Comparison of ENCODE assay signal across 12 cellular contexts in the genomic region with DNA sequence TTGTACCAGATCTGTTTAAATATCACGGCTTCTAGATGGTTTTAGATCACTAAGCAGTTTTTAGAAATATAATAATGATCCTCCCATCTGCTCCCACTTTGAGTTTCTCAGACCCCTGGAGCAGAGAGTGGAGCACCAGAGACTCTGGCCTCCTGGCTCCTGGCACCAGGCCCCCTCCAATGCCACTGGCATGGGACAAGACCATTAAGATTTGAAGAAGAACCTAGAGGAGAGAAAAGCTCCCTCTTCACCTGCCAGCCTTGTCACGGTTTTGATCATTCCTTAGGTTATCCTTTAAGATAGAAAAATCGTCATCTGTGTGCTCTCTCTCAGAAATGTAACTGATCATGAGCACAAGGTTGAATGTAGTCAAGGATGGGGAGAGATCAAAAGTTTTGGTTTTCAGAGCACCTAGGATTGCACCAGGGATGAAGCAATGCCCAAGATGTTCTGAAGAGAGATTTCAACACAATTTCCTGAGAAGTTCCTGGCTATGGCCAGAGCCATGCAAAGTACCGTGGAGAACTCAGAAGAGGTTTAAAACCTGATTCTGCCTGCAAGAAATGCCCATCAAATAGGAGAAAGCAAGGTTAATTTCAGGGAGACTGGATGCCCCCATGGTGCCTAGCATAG. TPM values are rescaled to one million over a fixed set of nuclear protein-coding genes. Genes with fewer than 3 reads are reported as not detected.
DNase-seq lines count a peak whose midpoint lies in the region; ATAC-seq, FAIRE-seq and TF ChIP-seq lines count a peak whose summit lies in the region.
"Had no signal": no experiment of that assay in that cellular context is flagged by ENCODE, and none has a peak within 500 bp of the region (broad histone marks: within the 10 kb centered on the region; RNA-seq: fewer than 3 reads in every experiment).

No MANE protein-coding gene starts in this region.

- no peak overlapping the region for H3K9ac ChIP-seq in BLaER1
- H3K9ac ChIP-seq in mucosa of rectum (ENCODE audit: low read depth in 1 of 2, low read length in 2 of 2) = peak overlapping the region in 1 of 2 donors; percentile 47
- H3K9ac ChIP-seq in smooth muscle cell (ENCODE audit: low read depth) = no peak overlapping the region
- no peak overlapping the region for H3K9ac ChIP-seq in SK-N-SH

- peaks cover 8% of the 10 kb centered on the region for H3K9me3 Mint-ChIP-seq in activated CD4-positive, alpha-beta memory T cell treated with anti-CD3 and anti-CD28 coated beads for 36 hours

- H3K4me3 Mint-ChIP-seq in activated CD4-positive, alpha-beta memory T cell treated with anti-CD3 and anti-CD28 coated beads for 36 hours = peak overlapping the region; percentile 21

- no peak overlapping the region for H3K4me3 ChIP-seq in BLaER1
- no peak overlapping the region for H3K4me3 ChIP-seq in mucosa of rectum (ENCODE audit: low read length in 2 of 2)
- no peak overlapping the region for H3K4me3 ChIP-seq in smooth muscle cell
- H3K4me3 ChIP-seq in SK-N-SH (ENCODE audit: low read depth in 2 of 2, low read length in 1 of 2) = no peak overlapping the region

- TF ChIP-seq CTCF in smooth muscle cell (IDR thresholded peaks at IDR 0.05; ENCODE audit: borderline replicate concordance, insufficient read depth, poor library complexity, severe bottlenecking) (no peak), SK-N-SH (IDR thresholded peaks at IDR 0.05) (no peak)

- no peaks in the 10 kb centered on the region for H3K36me3 ChIP-seq in BLaER1
- no peaks in the 10 kb centered on the region for H3K36me3 ChIP-seq in mucosa of rectum (ENCODE audit: control insufficient read depth in 2 of 2, insufficient read depth in 2 of 2, low read length in 2 of 2)
- no peaks in the 10 kb centered on the region for H3K36me3 ChIP-seq in smooth muscle cell (ENCODE audit: low read depth)
- H3K36me3 ChIP-seq in SK-N-SH (replicated peaks in 1 of 2; ENCODE audit: control insufficient read depth in 1 of 2, insufficient read depth in 2 of 2, low read length in 1 of 2) = no peaks in the 10 kb centered on the region

- H3K9me2 ChIP-seq in SK-N-SH = no peaks in the 10 kb centered on the region

- DNase-seq in GM12892 (ENCODE audit: insufficient read length) = no peak
- DNase-seq in activated CD4-positive, alpha-beta memory T cell treated with anti-CD3 and anti-CD28 coated beads for 36 hours = no peak
- no peak for DNase-seq in smooth muscle cell (lab: John Stamatoyannopoulos, UW; ENCODE audit: unreplicated experiment)
- no peak for DNase-seq in H4 (ENCODE audit: low spot score)
- no peak for DNase-seq in SK-N-SH
- DNase-seq: COR-L47, HCEC 1CT, NCI-H2029 treated with DMSO at 0.1 percent for 48 hours had no signal

- H3K27me3 ChIP-seq in BLaER1 (no peaks in the 10 kb centered on the region), mucosa of rectum (ENCODE audit: control insufficient read depth in 2 of 2, insufficient read depth in 2 of 2, low read length in 2 of 2) (no peaks in the 10 kb centered on the region), smooth muscle cell (ENCODE audit: low read depth) (peaks cover 9% of the 10 kb centered on the region), SK-N-SH (ENCODE audit: insufficient read depth) (no peaks in the 10 kb centered on the region; the same call in 1 of the 2 replicates)

- H3K4me1 ChIP-seq in BLaER1 (peaks cover 68% of the 10 kb centered on the region), mucosa of rectum (ENCODE audit: control insufficient read depth in 2 of 2, insufficient read depth in 2 of 2, low read length in 2 of 2) (peaks cover 11 to 27% of the 10 kb centered on the region in 2 donors), smooth muscle cell (ENCODE audit: low read depth) (no peaks in the 10 kb centered on the region), SK-N-SH (ENCODE audit: control insufficient read depth in 1 of 2, insufficient read depth in 2 of 2, low read depth in 1 of 2, low read length in 1 of 2) (no peaks in the 10 kb centered on the region)

- H3K27ac Mint-ChIP-seq in activated CD4-positive, alpha-beta memory T cell treated with anti-CD3 and anti-CD28 coated beads for 36 hours = peak overlapping the region; percentile 82

- H3K27ac ChIP-seq in BLaER1 (peak overlapping the region; percentile 24; the same call in 1 of the 2 replicates), mucosa of rectum (ENCODE audit: low read depth in 2 of 2, low read length in 2 of 2) (peak overlapping the region; percentile 67 to 87), smooth muscle cell (ENCODE audit: low read depth) (no peak overlapping the region), SK-N-SH (ENCODE audit: low read depth in 2 of 2, low read length in 1 of 2) (no peak overlapping the region)

- H3F3A ChIP-seq in smooth muscle cell (ENCODE audit: low read depth) = no peaks in the 10 kb centered on the region
- H3F3A ChIP-seq in SK-N-SH (replicated peaks; ENCODE audit: insufficient read depth) = no peaks in the 10 kb centered on the region

- H3K4me2 ChIP-seq in BLaER1 (peak overlapping the region; percentile 45), smooth muscle cell (no peak overlapping the region), SK-N-SH (no peak overlapping the region)

- intact Hi-C loops in activated CD4-positive, alpha-beta memory T cell treated with anti-CD3 and anti-CD28 coated beads for 36 hours (cut with micrococcal nuclease) = loop anchor here (10.0 kb wide), 1 partner anchor 236 kb away; no protein-coding TSS in a partner anchor

- TF ChIP-seq EP300 in SK-N-SH (IDR thresholded peaks at IDR 0.05; ENCODE audit: borderline replicate concordance in 1 of 2, low read depth in 1 of 2, low read length in 1 of 2) = no peak

- no peak for TF ChIP-seq POLR2A in GM12892 (IDR thresholded peaks at IDR 0.05; ENCODE audit: low read depth, low read length)

- 86% methylated on average over 4 of the region's 4 CpGs for WGBS in smooth muscle cell (ENCODE audit: low lambda C conversion rate)
- WGBS in SK-N-SH (ENCODE audit: low lambda C conversion rate) = 22% methylated on average over 4 of the region's 4 CpGs

- H3K4me1 Mint-ChIP-seq in activated CD4-positive, alpha-beta memory T cell treated with anti-CD3 and anti-CD28 coated beads for 36 hours (ENCODE audit: low read depth) = peaks cover 91% of the 10 kb centered on the region

- FAIRE-seq in GM12892 (lab: Jason Lieb, UNC) = peak; percentile 61
- FAIRE-seq: endothelial cell of umbilical vein had no signal

- POLR2A ChIA-PET in activated CD4-positive, alpha-beta memory T cell treated with anti-CD3 and anti-CD28 coated beads for 36 hours (lab: Charles Lee) = interaction anchor here (1.0 to 1.7 kb wide), 3 partner anchors 11 to 37 kb away, joined by 3 to 15 read pairs (median 5); a partner anchor contains a TSS
- POLR2A ChIA-PET in SK-N-SH (lab: Yijun Ruan, JAX) = no interaction called here

- H3K9me3 ChIP-seq in BLaER1 = no peaks in the 10 kb centered on the region
- peaks cover 2 to 4% of the 10 kb centered on the region in 2 donors for H3K9me3 ChIP-seq in mucosa of rectum (ENCODE audit: control insufficient read depth in 2 of 2, low read length in 2 of 2)
- no peaks in the 10 kb centered on the region for H3K9me3 ChIP-seq in smooth muscle cell (replicated peaks; ENCODE audit: low read depth)
- H3K9me3 ChIP-seq in SK-N-SH = no peaks in the 10 kb centered on the region

- H2AFZ ChIP-seq in smooth muscle cell (ENCODE audit: low read depth) (no peak overlapping the region), SK-N-SH (ENCODE audit: low read depth) (no peak overlapping the region)

- H3K27me3 Mint-ChIP-seq in activated CD4-positive, alpha-beta memory T cell treated with anti-CD3 and anti-CD28 coated beads for 36 hours = no peaks in the 10 kb centered on the region

- ATAC-seq in GM21576 (IDR thresholded peaks at IDR 0.05; ENCODE audit: unreplicated experiment) = no peak

- TF ChIP-seq RAD21 in SK-N-SH (IDR thresholded peaks at IDR 0.05; ENCODE audit: low read length) = no peak

- H3K36me3 Mint-ChIP-seq in activated CD4-positive, alpha-beta memory T cell treated with anti-CD3 and anti-CD28 coated beads for 36 hours = peaks cover 10% of the 10 kb centered on the region

- CTCF ChIA-PET in activated CD4-positive, alpha-beta memory T cell treated with anti-CD3 and anti-CD28 coated beads for 36 hours (lab: Charles Lee) = interaction anchor here (0.6 to 1.4 kb wide), 5 partner anchors 21 to 201 kb away, joined by 3 to 8 read pairs (median 4); no protein-coding TSS in a partner anchor
- CTCF ChIA-PET in SK-N-SH (lab: Yijun Ruan, JAX) = no interaction called here

- H4K20me1 ChIP-seq in BLaER1 = no peaks in the 10 kb centered on the region
- no peaks in the 10 kb centered on the region for H4K20me1 ChIP-seq in smooth muscle cell (ENCODE audit: low read depth)
- no peaks in the 10 kb centered on the region for H4K20me1 ChIP-seq in SK-N-SH (ENCODE audit: insufficient read depth)

- H3K79me2 ChIP-seq in smooth muscle cell (ENCODE audit: low read depth) (no peaks in the 10 kb centered on the region), SK-N-SH (ENCODE audit: insufficient read depth) (no peaks in the 10 kb centered on the region)

RNA-seq across cellular contexts. Expression of a gene that starts 22.2 kb away (rescaled TPM):
- polyA plus RNA-seq in GM12892 (2012; ENCODE audit: missing spikeins) = 7.5 TPM
- 100 to 1,000 TPM; 114 to 117 TPM for total RNA-seq in activated CD4-positive, alpha-beta memory T cell treated with anti-CD3 and anti-CD28 coated beads for 36 hours
- 0.09 and 0.18 TPM in 2 replicates for total RNA-seq in smooth muscle cell
- polyA plus RNA-seq in smooth muscle cell = 0.07 and 0.27 TPM in 2 replicates
- total RNA-seq in H4 (2014; rRNA removed; shearing (Covaris generic)) = 0.04 TPM in 1 of 2 replicates, not detected in the other
- polyA plus RNA-seq in SK-N-SH (2012; rRNA removed) = 0.05 TPM in 1 of 2 replicates, not detected in the other
- polyA plus RNA-seq in SK-N-SH (2012; cell fraction: cytosol; rRNA removed) = not detected in 2 replicates
- not detected in 2 replicates for polyA plus RNA-seq in SK-N-SH (2012; cell fraction: nucleus; rRNA removed)
- total RNA-seq: endothelial cell of umbilical vein had no signal

Comparison
In these comparisons a context has a peak if more than half of its experiments do, and no peak if none do; other contexts are left out.
1. H3K27ac ChIP-seq: peak in BLaER1 (single experiment) and mucosa of rectum (2 of 2); none in smooth muscle cell (single experiment) and SK-N-SH (0 of 2).
2. RNA of a gene that starts 22.2 kb away (total RNA-seq): 114 to 117 TPM in activated CD4-positive, alpha-beta memory T cell treated with anti-CD3 and anti-CD28 coated beads for 36 hours; 0.09 to 0.18 TPM in smooth muscle cell and 0.04 TPM in H4; every median in the first group is over 10 times any median in the second.